In the genomic region with DNA sequence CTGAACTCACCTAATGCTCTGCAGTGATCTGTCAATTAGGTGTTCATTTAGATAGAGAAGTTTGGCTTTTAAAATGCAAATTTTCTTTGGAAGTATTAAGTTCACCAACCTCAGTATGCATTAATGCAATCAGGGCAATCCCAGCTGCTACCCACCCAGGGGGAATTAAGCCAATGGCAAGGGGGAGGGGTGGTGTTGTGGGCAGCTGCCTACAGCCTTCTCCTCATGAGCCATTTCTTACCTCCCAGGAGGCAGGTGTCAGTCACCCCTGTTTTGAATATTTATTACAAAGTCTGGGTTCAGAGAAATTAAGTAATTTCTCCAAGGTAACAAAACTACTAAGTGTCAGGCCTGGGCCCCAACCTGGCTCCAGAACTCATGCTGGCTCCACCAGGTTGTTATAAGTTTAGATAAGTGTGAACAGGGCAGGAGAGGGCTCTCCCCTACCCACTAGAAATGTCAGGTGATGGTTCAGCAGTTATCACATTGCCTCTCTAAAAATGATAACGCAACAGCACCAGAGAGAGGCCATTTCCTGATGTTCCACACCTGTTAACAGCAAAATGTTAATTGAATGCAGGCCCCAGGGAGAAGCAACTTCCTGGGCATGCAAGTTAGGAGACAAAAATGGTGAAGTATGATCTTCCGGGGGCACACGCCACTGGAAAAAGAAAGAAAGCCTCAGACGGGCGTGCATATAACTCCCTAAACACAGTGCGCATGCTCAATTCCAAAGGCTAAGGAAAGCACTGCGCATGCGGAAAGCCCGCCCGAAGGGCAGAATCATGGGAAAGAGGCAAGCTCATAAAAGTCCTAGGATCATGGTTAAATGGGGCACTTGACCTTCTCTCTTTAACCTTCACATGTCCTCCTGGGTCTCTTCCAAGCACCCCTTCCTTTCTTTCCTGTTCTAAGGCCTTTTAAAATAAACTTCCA, we compare ENCODE assay signal across 22 cellular contexts. TPM values are rescaled to one million over a fixed set of nuclear protein-coding genes. Genes with fewer than 3 reads are reported as not detected.
DNase-seq lines count a peak whose midpoint lies in the region; ATAC-seq and TF ChIP-seq lines count a peak whose summit lies in the region.
"Had no signal": no experiment of that assay in that cellular context is flagged by ENCODE, and none has a peak within 500 bp of the region (broad histone marks: within the 10 kb centered on the region; RNA-seq: fewer than 3 reads in every experiment).

No MANE protein-coding gene starts in this region.

- no peaks in the 10 kb centered on the region for H3K9me3 ChIP-seq in SU-DHL-6 (ENCODE audit: insufficient read depth, low read length)
- H3K9me3 ChIP-seq: gastroesophageal sphincter, left lung, neutrophil, right lobe of liver, uterus had no signal

- H3F3A ChIP-seq in SU-DHL-6 (ENCODE audit: insufficient read depth), result no peaks in the 10 kb centered on the region

- peak overlapping the region in 3 of 4 donors; percentile 50 to 86 (median 75) for H3K4me3 Mint-ChIP-seq in IgD-negative memory B cell
- H3K4me3 Mint-ChIP-seq: activated CD4-positive, alpha-beta T cell treated with anti-CD3 and anti-CD28 coated beads, Interleukin-2, amount 10 ng/mL, durations not matched to agents 24 days and 14 days; activated T-cell treated with anti-CD3 and anti-CD28 coated beads, Interleukin-2, amount 50 U/mL, for 72 hours; brain; stimulated activated effector memory CD8-positive, alpha-beta T cell treated with anti-CD3 and anti-CD28 coated beads, Interleukin-12 subunit alpha, Interleukin-12 subunit beta, amount 100 ng/mL, for 72 hours had no signal

- H4K20me1 ChIP-seq in SU-DHL-6 (ENCODE audit: low read depth, low read length), result no peaks in the 10 kb centered on the region

- ATAC-seq in GM21825 (IDR thresholded peaks at IDR 0.05; ENCODE audit: unreplicated experiment), result no peak
- ATAC-seq: gastroesophageal sphincter, left lung, PC-3, right lobe of liver had no signal

- H3K4me2 ChIP-seq in SU-DHL-6 (ENCODE audit: low read depth, low read length, poor library complexity, severe bottlenecking), result peak overlapping the region; percentile 18

- H3K9me2 ChIP-seq in SU-DHL-6 (replicated peaks; ENCODE audit: insufficient read depth, low read length), result no peaks in the 10 kb centered on the region

- H3K4me3 ChIP-seq in GM12864 (ENCODE audit: low read depth, low read length) (no peak overlapping the region), SU-DHL-6 (ENCODE audit: insufficient read depth, low read length, poor library complexity, severe bottlenecking) (no peak overlapping the region)
- H3K4me3 ChIP-seq: gastroesophageal sphincter, left lung, right lobe of liver, uterus had no signal

- H3K27ac Mint-ChIP-seq in IgD-negative memory B cell, result peak overlapping the region; percentile 39 to 95 (median 76)
- H3K27ac Mint-ChIP-seq: activated CD4-positive, alpha-beta T cell treated with anti-CD3 and anti-CD28 coated beads, Interleukin-2, amount 10 ng/mL, durations not matched to agents 24 days and 14 days; activated T-cell treated with anti-CD3 and anti-CD28 coated beads, Interleukin-2, amount 50 U/mL, for 72 hours; stimulated activated effector memory CD8-positive, alpha-beta T cell treated with anti-CD3 and anti-CD28 coated beads, Interleukin-12 subunit alpha, Interleukin-12 subunit beta, amount 100 ng/mL, for 72 hours had no signal

- H3K36me3 Mint-ChIP-seq in IgD-negative memory B cell, result no peaks in the 10 kb centered on the region
- H3K36me3 Mint-ChIP-seq: brain; stimulated activated effector memory CD8-positive, alpha-beta T cell treated with anti-CD3 and anti-CD28 coated beads, Interleukin-12 subunit alpha, Interleukin-12 subunit beta, amount 100 ng/mL, for 72 hours had no signal

- no peaks in the 10 kb centered on the region for H3K36me3 ChIP-seq in SU-DHL-6 (ENCODE audit: low read length)
- H3K36me3 ChIP-seq: gastroesophageal sphincter, left lung, neutrophil, right lobe of liver, uterus had no signal

- H3K27me3 Mint-ChIP-seq in IgD-negative memory B cell, result peaks cover 2% of the 10 kb centered on the region

- H3K79me2 ChIP-seq in SU-DHL-6 (ENCODE audit: insufficient read depth, low read length), result no peaks in the 10 kb centered on the region

- no peaks in the 10 kb centered on the region for H3K27me3 ChIP-seq in SU-DHL-6 (ENCODE audit: low read length)
- H3K27me3 ChIP-seq: right lobe of liver, uterus had no signal

- H3K27ac ChIP-seq in SU-DHL-6 (ENCODE audit: low read depth, low read length), result peak overlapping the region; percentile 31
- H3K27ac ChIP-seq: gastroesophageal sphincter, left lung, neutrophil, right lobe of liver, uterus, VCaP had no signal

- TF ChIP-seq CTCF in GM12864 (IDR thresholded peaks at IDR 0.05; ENCODE audit: low read depth, low read length, missing control alignments) (no peak), SU-DHL-6 (IDR thresholded peaks at IDR 0.05; ENCODE audit: insufficient read depth, low read length, poor library complexity, severe bottlenecking) (no peak)

- DNase-seq in GM12864 (ENCODE audit: low read depth) (peak; percentile 7), retina (peak; percentile 46), OCI-M2 (lab: John Stamatoyannopoulos, UW; ENCODE audit: unreplicated experiment) (no peak)
- no peak for DNase-seq in stimulated activated naive CD4-positive, alpha-beta T cell treated with Interleukin-2 at 50 U/mL for 16 hours (lab: John Stamatoyannopoulos, UW)
- DNase-seq: activated CD4-positive, alpha-beta T cell treated with anti-CD3 and anti-CD28 coated beads, Interleukin-2, amount 10 ng/mL, durations not matched to agents 24 days and 14 days; activated naive CD4-positive, alpha-beta T cell; left lung; NCI-H1694 treated with DMSO at 0.1 percent for 48 hours; NCI-H510A treated with DMSO at 0.1 percent for 48 hours; PC-3; right lobe of liver; stimulated activated CD4-positive, alpha-beta T cell treated with anti-CD3 and anti-CD28 coated beads, Interleukin-4, amount 100 ng/mL, for 24 hours; uterus had no signal

- H3K4me1 Mint-ChIP-seq in IgD-negative memory B cell, result peaks cover 24 to 26% (median 24%) of the 10 kb centered on the region in 3 donors

- no peaks in the 10 kb centered on the region for H3K9me3 Mint-ChIP-seq in IgD-negative memory B cell
- H3K9me3 Mint-ChIP-seq: activated CD4-positive, alpha-beta T cell treated with anti-CD3 and anti-CD28 coated beads, Interleukin-2, amount 10 ng/mL, durations not matched to agents 24 days and 14 days; activated T-cell treated with anti-CD3 and anti-CD28 coated beads, Interleukin-2, amount 50 U/mL, for 72 hours; stimulated activated effector memory CD8-positive, alpha-beta T cell treated with anti-CD3 and anti-CD28 coated beads, Interleukin-12 subunit alpha, Interleukin-12 subunit beta, amount 100 ng/mL, for 72 hours had no signal

- no peak overlapping the region for H3K9ac ChIP-seq in SU-DHL-6 (ENCODE audit: low read length)

- H2AFZ ChIP-seq in SU-DHL-6 (ENCODE audit: low read depth, low read length, severe bottlenecking), result peak overlapping the region; percentile 49

RNA-seq across cellular contexts. Expression of a gene that starts 35.4 kb away (rescaled TPM):
- 2.0 TPM for polyA plus RNA-seq in IgD-negative memory B cell

Comparison
In these comparisons a context has a peak if more than half of its experiments do, and no peak if none do; other contexts are left out.
1. DNase-seq: peak in GM12864 (single experiment) and retina (single experiment); none in OCI-M2 (single experiment) and stimulated activated naive CD4-positive, alpha-beta T cell treated with Interleukin-2 at 50 U/mL for 16 hours (single experiment).